Comparison of ENCODE assay signal across 24 cellular contexts in genomic region chr7:52973126-52973525, GRCh38.
"Had no signal": no experiment of that assay in that cellular context is flagged by ENCODE, and none has a peak within 500 bp of the region (broad histone marks: within the 10 kb centered on the region; RNA-seq: fewer than 3 reads in every experiment).

No MANE protein-coding gene starts in this region.

- H3K27me3 ChIP-seq: stomach, suprapubic skin, testis, thyroid gland, tibial artery, tibial nerve, transverse colon, upper lobe of left lung, upper lobe of right lung, uterus, vagina had no signal

- H3K36me3 ChIP-seq: stomach, suprapubic skin, thoracic aorta, thyroid gland, tibial artery, tibial nerve, transverse colon, upper lobe of left lung, upper lobe of right lung, uterus, vagina had no signal

- DNase-seq: stimulated activated CD4-positive, alpha-beta T cell treated with anti-CD3 and anti-CD28 coated beads, Interleukin-2, amount 100 ng/mL, for 48 hours; stimulated activated CD4-positive, alpha-beta T cell treated with anti-CD3 and anti-CD28 coated beads, Interleukin-4, amount 100 ng/mL, for 1 hour; stimulated activated CD4-positive, alpha-beta T cell treated with anti-CD3 and anti-CD28 coated beads, Interleukin-4, amount 100 ng/mL, for 24 hours; stimulated activated CD4-positive, alpha-beta T cell treated with anti-CD3 and anti-CD28 coated beads, Interleukin-4, amount 100 ng/mL, for 4 hours; stimulated activated CD8-positive, alpha-beta memory T cell treated with anti-CD3 and anti-CD28 coated beads, Interleukin-4, amount 100 ng/mL, for 48 hours; stimulated activated naive B cell treated with anti-CD40 and anti-IgM and Interleukin-4, amounts not matched to agents 10 μg/mL and 1 μg/mL and 100 μg/mL, for 72 hours; stimulated activated naive CD4-positive, alpha-beta T cell; stimulated activated naive CD4-positive, alpha-beta T cell treated with Interleukin-2 at 50 U/mL for 16 hours; stimulated activated naive CD8-positive, alpha-beta T cell treated with anti-CD3 and anti-CD28 coated beads, Interleukin-15, amount 100 ng/mL, for 72 hours; stimulated activated naive CD8-positive, alpha-beta T cell treated with anti-CD3 and anti-CD28 coated beads, Interleukin-15, Interleukin-2, amounts not matched to agents 100 U/mL and 50 U/mL, for 24 hours; stomach; substantia nigra; testis; thyroid gland; tibial artery; transverse colon; trophoblast cell; upper lobe of left lung; upper lobe of right lung; uterus had no signal

- H3K27ac ChIP-seq: stomach, suprapubic skin, testis, thoracic aorta, thyroid gland, tibial artery, tibial nerve, transverse colon, upper lobe of left lung, upper lobe of right lung, uterus, vagina had no signal

- H3K9me3 ChIP-seq: testis, thoracic aorta, thyroid gland, tibial artery, tibial nerve, transverse colon, upper lobe of left lung, upper lobe of right lung, uterus, vagina had no signal

- H3K4me3 ChIP-seq: stomach, suprapubic skin, testis, thoracic aorta, thyroid gland, tibial artery, tibial nerve, transverse colon, upper lobe of left lung, upper lobe of right lung, uterus, vagina had no signal
